In genomic region chr7:6648815-6649104, GRCh38 we compare ENCODE assay signal across 15 cellular contexts. TPM values are rescaled to one million over a fixed set of nuclear protein-coding genes. Genes with fewer than 3 reads are reported as not detected.
DNase-seq lines count a peak whose midpoint lies in the region; ATAC-seq and TF ChIP-seq lines count a peak whose summit lies in the region.
"Had no signal": no experiment of that assay in that cellular context is flagged by ENCODE, and none has a peak within 500 bp of the region (broad histone marks: within the 10 kb centered on the region; RNA-seq: fewer than 3 reads in every experiment).

No MANE protein-coding gene starts in this region.

- no peaks in the 10 kb centered on the region for H3K4me1 Mint-ChIP-seq in memory B cell

- no peak for TF ChIP-seq CTCF in coronary artery (IDR thresholded peaks at IDR 0.05)
- TF ChIP-seq CTCF in body of pancreas (IDR thresholded peaks at IDR 0.05), result no peak

- peaks cover 22% of the 10 kb centered on the region for H3K36me3 Mint-ChIP-seq in memory B cell

- H3K4me1 ChIP-seq in aorta (ENCODE audit: control insufficient read depth in 1 of 2, insufficient read depth in 2 of 2, low read length in 2 of 2) (no peaks in the 10 kb centered on the region), body of pancreas (no peaks in the 10 kb centered on the region)
- H3K4me1 ChIP-seq: HAP-1 had no signal

- TF ChIP-seq POLR2A in body of pancreas (IDR thresholded peaks at IDR 0.05), result no peak

- no peak overlapping the region for H3K4me3 ChIP-seq in H7 (ENCODE audit: insufficient read depth, low read depth, low read length)
- H3K4me3 ChIP-seq in coronary artery, result no peak overlapping the region
- H3K4me3 ChIP-seq in aorta (ENCODE audit: low read length in 2 of 2), result no peak overlapping the region
- H3K4me3 ChIP-seq in body of pancreas, result no peak overlapping the region
- H3K4me3 ChIP-seq: HAP-1 had no signal

- intact Hi-C loops in aorta (cut with DNase I), result no loop called here
- intact Hi-C loops in body of pancreas (cut with DNase I), result no loop called here

- 92% methylated on average over 5 of the region's 5 CpGs for WGBS in aorta, 2 donors
- WGBS in body of pancreas, 2 donors, result 88 to 93% methylated on average over 4 to 5 of the region's 5 CpGs

- ATAC-seq in memory B cell (ENCODE audit: low read depth) (no peak), aorta (ENCODE audit: low FRiP score) (no peak), GM18858 (IDR thresholded peaks at IDR 0.05; ENCODE audit: unreplicated experiment) (no peak), body of pancreas (no peak)
- ATAC-seq: CD8-positive, alpha-beta T cell had no signal

- H3K9me3 Mint-ChIP-seq in memory B cell, result no peaks in the 10 kb centered on the region
- H3K9me3 Mint-ChIP-seq: CD8-positive, alpha-beta T cell had no signal

- H3K27ac Mint-ChIP-seq in memory B cell, result peak overlapping the region; percentile 69

- peak; percentile 34 for DNase-seq in H7
- DNase-seq in coronary artery (ENCODE audit: low spot score), result peak; percentile 41
- no peak for DNase-seq in memory B cell (ENCODE audit: low spot score in 2 of 2)
- DNase-seq in aorta, result peak; percentile 16 to 59
- no peak for DNase-seq in T1000 (lab: John Stamatoyannopoulos, UW)
- no peak for DNase-seq in body of pancreas
- DNase-seq: ACHN; Calu3; CD8-positive, alpha-beta T cell; DMS79 treated with DMSO at 0.1 percent for 48 hours; GF-D8; GOT3 had no signal

- H3K27ac ChIP-seq in coronary artery (no peak overlapping the region), aorta (ENCODE audit: low read depth in 1 of 2, low read length in 2 of 2) (no peak overlapping the region), body of pancreas (no peak overlapping the region)
- H3K27ac ChIP-seq: HL-60 had no signal

- H3K36me3 ChIP-seq in H7 (replicated peaks; ENCODE audit: control insufficient read depth, insufficient read depth, low read length) (no peaks in the 10 kb centered on the region), aorta (ENCODE audit: control insufficient read depth in 1 of 2, insufficient read depth in 2 of 2, low read length in 1 of 2) (peaks cover 0 to 7% of the 10 kb centered on the region in 2 donors), body of pancreas (replicated peaks in 1 of 2; ENCODE audit: insufficient read depth in 1 of 2, low read depth in 2 of 2) (peaks cover 4 to 7% of the 10 kb centered on the region in 2 donors)

- H3K9me3 ChIP-seq in aorta (ENCODE audit: control insufficient read depth, low read length), result peaks cover 1% of the 10 kb centered on the region
- H3K9me3 ChIP-seq in body of pancreas, result no peaks in the 10 kb centered on the region
- H3K9me3 ChIP-seq: HAP-1 had no signal

- no peaks in the 10 kb centered on the region for H3K27me3 Mint-ChIP-seq in memory B cell

- H3K4me3 Mint-ChIP-seq in memory B cell, result no peak overlapping the region
- H3K4me3 Mint-ChIP-seq: CD8-positive, alpha-beta T cell had no signal

- no peaks in the 10 kb centered on the region for H3K27me3 ChIP-seq in H7 (ENCODE audit: control insufficient read depth, insufficient read depth, low read length)
- no peaks in the 10 kb centered on the region for H3K27me3 ChIP-seq in aorta (ENCODE audit: control insufficient read depth in 1 of 2, insufficient read depth in 2 of 2, low read length in 1 of 2)
- H3K27me3 ChIP-seq in body of pancreas, result no peaks in the 10 kb centered on the region

RNA-seq across cellular contexts. Expression of gene ZNF316, which starts 11.6 kb away (rescaled TPM):
- 7.6 and 10.0 TPM in 2 replicates for total RNA-seq in H7 (2014; rRNA removed; shearing (Covaris generic))
- total RNA-seq in aorta, result 10 to 100 TPM; 24.2 to 42.0 TPM
- 10 to 100 TPM in 1 of 2 donors, 1 to 10 TPM in 1; 5.6 to 29.1 TPM for polyA plus RNA-seq in aorta
- 10 to 100 TPM; 29.1 to 69.5 TPM for total RNA-seq in body of pancreas

RNA-seq across cellular contexts. Expression of gene ZNF853, which starts 33.4 kb away (rescaled TPM):
- 6.4 and 6.5 TPM in 2 replicates for total RNA-seq in H7 (2014; rRNA removed; shearing (Covaris generic))
- total RNA-seq in aorta (10 to 100 TPM; 10.9 to 12.2 TPM), body of pancreas (10 to 100 TPM in 1 of 2 donors, 1 to 10 TPM in 1; 3.6 to 11.2 TPM)
- polyA plus RNA-seq in aorta, result 1 to 10 TPM; 4.6 to 5.0 TPM

RNA-seq across cellular contexts. Expression of gene ZNF12, which starts 58.0 kb away (rescaled TPM):
- 13.8 and 16.7 TPM in 2 replicates for total RNA-seq in H7 (2014; rRNA removed; shearing (Covaris generic))
- 10 to 100 TPM; 23.5 to 26.7 TPM for total RNA-seq in aorta
- 10 to 100 TPM in 1 of 2 donors, 1 to 10 TPM in 1; 8.9 to 17.0 TPM for polyA plus RNA-seq in aorta
- 10 to 100 TPM; 13.0 to 22.7 TPM for total RNA-seq in body of pancreas

RNA-seq across cellular contexts. Expression of gene INTS15, which starts 58.9 kb away (rescaled TPM):
- 24.7 and 30.7 TPM in 2 replicates for total RNA-seq in H7 (2014; rRNA removed; shearing (Covaris generic))
- total RNA-seq in aorta, result 10 to 100 TPM; 22.1 to 27.0 TPM
- 10 to 100 TPM; 12.8 to 28.8 TPM for polyA plus RNA-seq in aorta
- total RNA-seq in body of pancreas, result 10 to 100 TPM; 25.7 to 40.5 TPM

Comparison
In these comparisons a context has a peak if more than half of its experiments do, and no peak if none do; other contexts are left out.
1. DNase-seq: peak in H7 (single experiment), coronary artery (single experiment) and aorta (2 of 2); none in memory B cell (0 of 2), T1000 (single experiment) and body of pancreas (0 of 4).